8 cellular contexts compared by ENCODE assay signal in the genomic region with DNA sequence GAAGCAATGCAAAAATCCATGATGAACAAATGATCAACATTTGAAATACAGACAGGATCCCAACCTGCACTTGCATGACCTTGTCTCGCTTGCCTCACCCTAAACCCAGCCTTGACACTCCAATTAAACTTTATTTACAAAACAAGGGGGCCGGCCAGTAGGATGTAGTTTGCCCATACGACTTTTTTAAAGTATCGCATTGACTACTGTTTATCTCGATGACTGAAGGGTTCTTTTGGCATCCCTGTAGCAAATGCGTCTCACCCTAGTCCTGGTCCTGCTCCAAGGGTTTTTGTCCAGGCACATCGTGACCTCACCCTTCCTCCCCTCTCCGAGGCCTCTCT. TPM values are rescaled to one million over a fixed set of nuclear protein-coding genes. Genes with fewer than 3 reads are reported as not detected.
DNase-seq lines count a peak whose midpoint lies in the region; ATAC-seq and TF ChIP-seq lines count a peak whose summit lies in the region.

No MANE protein-coding gene starts in this region.

- H2AFZ ChIP-seq in trophoblast cell (ENCODE audit: insufficient read depth, low read length, poor library complexity): peak overlapping the region; percentile 75

- H2BK5ac ChIP-seq in trophoblast cell (ENCODE audit: low read depth, low read length, poor library complexity): no peak overlapping the region

- BruUV-seq in Panc1 (replicated peaks; lab: Mats Ljungman, UMichigan): no TSS peak

- peak overlapping the region; percentile 43 for H4K8ac ChIP-seq in trophoblast cell (ENCODE audit: low read depth, low read length)

- in situ Hi-C loops in Panc1 (cut with HindIII; ENCODE audit: low pct_unique_long_range_greater_than_20kb, low sequenced_read_pairs): no loop called here

- POLR2A ChIA-PET in Panc1 (lab: Charles Lee): interaction anchor here (0.6 to 0.9 kb wide), 2 partner anchors 10 to 157 kb away, joined by 3 to 4 read pairs; no protein-coding TSS in a partner anchor

- peaks cover 5% of the 10 kb centered on the region for H3K79me2 ChIP-seq in trophoblast cell (ENCODE audit: control insufficient read depth, insufficient read depth, low read length, poor library complexity)

- H3K36me3 ChIP-seq in ES-I3 (ENCODE audit: insufficient read depth, low read length) (peaks cover 13% of the 10 kb centered on the region; the same call in 1 of the 2 replicates), Panc1 (ENCODE audit: control insufficient read depth, insufficient read depth, low read length) (peaks cover 16% of the 10 kb centered on the region), trophoblast cell (ENCODE audit: control insufficient read depth in 1 of 2, insufficient read depth in 2 of 2, low read length in 2 of 2) (peaks cover 6 to 16% of the 10 kb centered on the region in 2 experiments)

- H3K4me3 ChIP-seq in Panc1 (ENCODE audit: low read depth in 2 of 2, low read length in 2 of 2) (peak overlapping the region; percentile 92 to 96), epithelial cell of proximal tubule (ENCODE audit: low read depth, low read length) (peak overlapping the region; percentile 79), trophoblast cell (ENCODE audit: low read depth, low read length) (no peak overlapping the region)

- H3K9ac ChIP-seq in ES-I3 (ENCODE audit: low read depth, low read length): peak overlapping the region; percentile 27; the same call in 1 of the 2 replicates
- no peak overlapping the region for H3K9ac ChIP-seq in trophoblast cell (ENCODE audit: low read length)

- TF ChIP-seq CTCF in Panc1 (IDR thresholded peaks at IDR 0.05) (no peak), epithelial cell of proximal tubule (conservative IDR thresholded peaks at IDR 0.05; ENCODE audit: low read depth, low read length) (no peak)

- H2AK5ac ChIP-seq in trophoblast cell (ENCODE audit: low read length): no peak overlapping the region

- H2BK12ac ChIP-seq in trophoblast cell (ENCODE audit: low read length): no peak overlapping the region

- H3K9me3 ChIP-seq in ES-I3 (ENCODE audit: control insufficient read depth, insufficient read depth, low read length): no peaks in the 10 kb centered on the region
- H3K9me3 ChIP-seq in Panc1 (ENCODE audit: control insufficient read depth, insufficient read depth, low read depth, low read length): no peaks in the 10 kb centered on the region
- H3K9me3 ChIP-seq in trophoblast cell (ENCODE audit: insufficient read depth, low read depth, low read length): no peaks in the 10 kb centered on the region

- WGBS in trophoblast cell (ENCODE audit: extremely low coverage, insufficient coverage, insufficient read length): no CpG with 5 or more reads among the region's 8 CpGs

- intact Hi-C loops in Panc1 (cut with micrococcal nuclease; ENCODE audit: unreplicated experiment): no loop called here

- CTCF ChIA-PET in Panc1 (lab: Charles Lee): no interaction called here

- no peaks in the 10 kb centered on the region for H3K4me1 ChIP-seq in ES-I3 (ENCODE audit: insufficient read depth, low read length)
- H3K4me1 ChIP-seq in Panc1 (ENCODE audit: control insufficient read depth, insufficient read depth, low read length): peaks cover 17% of the 10 kb centered on the region
- H3K4me1 ChIP-seq in trophoblast cell (ENCODE audit: control insufficient read depth in 1 of 2, insufficient read depth in 2 of 2, low read length in 2 of 2): peaks cover 3 to 5% of the 10 kb centered on the region in 2 experiments

- H3K4me2 ChIP-seq in trophoblast cell (ENCODE audit: low read length): peak overlapping the region; percentile 54

- no peak overlapping the region for H3K4ac ChIP-seq in trophoblast cell (ENCODE audit: low read depth, low read length)

- peaks cover 8% of the 10 kb centered on the region for H3K79me1 ChIP-seq in trophoblast cell (ENCODE audit: low read length)

- DNase-seq in Panc1 (ENCODE audit: low read depth, low spot score) (no peak), epithelial cell of proximal tubule (ENCODE audit: low read depth) (no peak), trophoblast cell (no peak), NCI-H774 (lab: John Stamatoyannopoulos, UW) (no peak), NCI-H2029 treated with DMSO at 0.1 percent for 48 hours (lab: John Stamatoyannopoulos, UW) (no peak)
- no peak for DNase-seq in activated CD4-positive, alpha-beta T cell treated with anti-CD3 and anti-CD28 coated beads, Interleukin-2, amount 50 U/mL, for 4 hours

- H4K12ac ChIP-seq in trophoblast cell (ENCODE audit: low read depth, low read length): peak overlapping the region; percentile 54

- no peak overlapping the region for H2BK120ac ChIP-seq in trophoblast cell (ENCODE audit: insufficient read depth, low read length, poor library complexity)

- no peak overlapping the region for H3K23ac ChIP-seq in trophoblast cell (ENCODE audit: low read length)

- ATAC-seq in Panc1: no peak
- ATAC-seq in GM21367 (IDR thresholded peaks at IDR 0.05; ENCODE audit: unreplicated experiment): no peak

- H3K27ac ChIP-seq in Panc1 (ENCODE audit: low read length) (peak overlapping the region; percentile 78), trophoblast cell (ENCODE audit: low read depth, low read length) (no peak overlapping the region)

- no peak overlapping the region for H4K91ac ChIP-seq in trophoblast cell (ENCODE audit: low read depth, low read length)

- no peaks in the 10 kb centered on the region for H3K27me3 ChIP-seq in Panc1 (ENCODE audit: control insufficient read depth, insufficient read depth, low read length)
- no peaks in the 10 kb centered on the region for H3K27me3 ChIP-seq in trophoblast cell (ENCODE audit: insufficient read depth, low read length)

- no peak overlapping the region for H3K14ac ChIP-seq in trophoblast cell (ENCODE audit: low read length)

- H3K18ac ChIP-seq in trophoblast cell (ENCODE audit: low read length): no peak overlapping the region

RNA-seq across cellular contexts. Expression of gene SLC25A5, which starts 0.4 kb away (rescaled TPM):
- total RNA-seq in Panc1 (2021; ENCODE audit: unreplicated experiment): 709 TPM
- polyA plus RNA-seq in Panc1 (2012; ENCODE audit: insufficient read length): 805 TPM
- total RNA-seq in epithelial cell of proximal tubule: 298 and 821 TPM in 2 replicates
- 273 and 285 TPM in 2 replicates for polyA plus RNA-seq in trophoblast cell (2013)
